1 cellular context compared by ENCODE assay signal in genomic region chr20:46261456-46262253, GRCh38.
TF ChIP-seq lines count a peak whose summit lies in the region.

No MANE protein-coding gene starts in this region.

TF ChIP-seq in GM12878, 131 proteins besides CTCF, POLR2A, EP300 and RAD21 (continued from another document):
- TF ChIP-seq NKRF (conservative IDR thresholded peaks at IDR 0.05) (no peak), REST (IDR thresholded peaks at IDR 0.05; ENCODE audit: low read depth, low read length) (peak; percentile 64; the same call in 1 of the 2 replicates)
